ENCODE assay signal across 8 cellular contexts in genomic region chr12:107760817-107761501, GRCh38. TPM values are rescaled to one million over a fixed set of nuclear protein-coding genes. Genes with fewer than 3 reads are reported as not detected.
DNase-seq lines count a peak whose midpoint lies in the region; ATAC-seq lines count a peak whose summit lies in the region.

A gene with protein sequence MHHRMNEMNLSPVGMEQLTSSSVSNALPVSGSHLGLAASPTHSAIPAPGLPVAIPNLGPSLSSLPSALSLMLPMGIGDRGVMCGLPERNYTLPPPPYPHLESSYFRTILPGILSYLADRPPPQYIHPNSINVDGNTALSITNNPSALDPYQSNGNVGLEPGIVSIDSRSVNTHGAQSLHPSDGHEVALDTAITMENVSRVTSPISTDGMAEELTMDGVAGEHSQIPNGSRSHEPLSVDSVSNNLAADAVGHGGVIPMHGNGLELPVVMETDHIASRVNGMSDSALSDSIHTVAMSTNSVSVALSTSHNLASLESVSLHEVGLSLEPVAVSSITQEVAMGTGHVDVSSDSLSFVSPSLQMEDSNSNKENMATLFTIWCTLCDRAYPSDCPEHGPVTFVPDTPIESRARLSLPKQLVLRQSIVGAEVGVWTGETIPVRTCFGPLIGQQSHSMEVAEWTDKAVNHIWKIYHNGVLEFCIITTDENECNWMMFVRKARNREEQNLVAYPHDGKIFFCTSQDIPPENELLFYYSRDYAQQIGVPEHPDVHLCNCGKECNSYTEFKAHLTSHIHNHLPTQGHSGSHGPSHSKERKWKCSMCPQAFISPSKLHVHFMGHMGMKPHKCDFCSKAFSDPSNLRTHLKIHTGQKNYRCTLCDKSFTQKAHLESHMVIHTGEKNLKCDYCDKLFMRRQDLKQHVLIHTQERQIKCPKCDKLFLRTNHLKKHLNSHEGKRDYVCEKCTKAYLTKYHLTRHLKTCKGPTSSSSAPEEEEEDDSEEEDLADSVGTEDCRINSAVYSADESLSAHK (minus strand): TSS chr12:107761137. CDS start chr12:107760515, 622 bp downstream.

- peak within 1 kb of the TSS; percentile 89 for H3K27ac ChIP-seq in GM23248
- H3K27ac ChIP-seq in naive thymus-derived CD4-positive, alpha-beta T cell (ENCODE audit: low read depth, low read length): peak within 1 kb of the TSS; percentile 78

- peak; percentile 99 for ATAC-seq in naive thymus-derived CD4-positive, alpha-beta T cell
- ATAC-seq in stimulated activated naive B cell treated with anti-CD40 and anti-IgM and Interleukin-4, amounts not matched to agents 10 μg/mL and 1 μg/mL and 100 μg/mL, for 72 hours (replicated peaks): peak; percentile 95 to 96

- H3K4me1 ChIP-seq in GM23248 (ENCODE audit: insufficient read depth): peaks cover 11% of the 10 kb centered on the region
- H3K4me1 ChIP-seq in naive thymus-derived CD4-positive, alpha-beta T cell (ENCODE audit: control insufficient read depth in 2 of 2, insufficient read depth in 2 of 2, low read length in 2 of 2): peaks cover 21% of the 10 kb centered on the region in 2 donors

- H2AFZ ChIP-seq in GM23248: peak within 1 kb of the TSS; percentile 96

- peak within 1 kb of the TSS; percentile 92 for H3K4me3 Mint-ChIP-seq in activated T-helper 1 cell treated with anti-CD3 and anti-CD28 coated beads, Interleukin-12 subunit alpha, Interleukin-12 subunit beta, Interleukin-2, Interleukin-4 antibody, amounts not matched to agents 30 ng/mL and 10 ng/mL and 1 ng/mL, durations not matched to agents 14 hours and 24 hours and 36 hours
- peak within 1 kb of the TSS; percentile 85 to 94 (median 91) for H3K4me3 Mint-ChIP-seq in naive thymus-derived CD4-positive, alpha-beta T cell
- peak within 1 kb of the TSS; percentile 93 to 94 for H3K4me3 Mint-ChIP-seq in stimulated activated naive B cell treated with anti-CD40 and anti-IgM and Interleukin-4, amounts not matched to agents 10 μg/mL and 1 μg/mL and 100 μg/mL, for 72 hours

- in situ Hi-C loops in GM23248 (cut with MboI): no loop called here

- DNase-seq in Daoy (ENCODE audit: low read depth) (peak; percentile 99), GM23248 (peak; percentile 99), Kasumi-1 (lab: John Stamatoyannopoulos, UW) (peak; percentile 77 to 82), RKO (ENCODE audit: low spot score) (peak; percentile 94), fibroblast of gingiva (ENCODE audit: low read depth) (peak; percentile 95)
- peak; percentile 91 for DNase-seq in activated T-helper 1 cell treated with anti-CD3 and anti-CD28 coated beads, Interleukin-12 subunit alpha, Interleukin-12 subunit beta, Interleukin-2, Interleukin-4 antibody, amounts not matched to agents 30 ng/mL and 10 ng/mL and 1 ng/mL, durations not matched to agents 14 hours and 24 hours and 36 hours (ENCODE audit: low spot score)
- DNase-seq in naive thymus-derived CD4-positive, alpha-beta T cell: peak; percentile 85 to 96 (median 93)
- DNase-seq in stimulated activated naive B cell treated with anti-CD40 and anti-IgM and Interleukin-4, amounts not matched to agents 10 μg/mL and 1 μg/mL and 100 μg/mL, for 72 hours: peak; percentile 91

- CTCF ChIA-PET in naive thymus-derived CD4-positive, alpha-beta T cell (lab: Charles Lee): no interaction called here

- POLR2A ChIA-PET in naive thymus-derived CD4-positive, alpha-beta T cell (lab: Charles Lee): interaction anchor here (0.7 to 1.8 kb wide), 4 partner anchors 11 to 1456 kb away, joined by 3 to 7 read pairs (median 3); partner anchors contain the start of gene PWP1

- H3K9ac ChIP-seq in GM23248: peak within 1 kb of the TSS; percentile 94

- no peaks in the 10 kb centered on the region for H3K9me3 ChIP-seq in GM23248 (ENCODE audit: low read depth)
- no peaks in the 10 kb centered on the region for H3K9me3 ChIP-seq in naive thymus-derived CD4-positive, alpha-beta T cell (ENCODE audit: control insufficient read depth in 2 of 3, low read length in 3 of 3)

- peaks cover 40% of the 10 kb centered on the region for H3K4me1 Mint-ChIP-seq in activated T-helper 1 cell treated with anti-CD3 and anti-CD28 coated beads, Interleukin-12 subunit alpha, Interleukin-12 subunit beta, Interleukin-2, Interleukin-4 antibody, amounts not matched to agents 30 ng/mL and 10 ng/mL and 1 ng/mL, durations not matched to agents 14 hours and 24 hours and 36 hours (ENCODE audit: low read depth)
- H3K4me1 Mint-ChIP-seq in naive thymus-derived CD4-positive, alpha-beta T cell: peaks cover 19 to 52% (median 35%) of the 10 kb centered on the region in 7 donors
- peaks cover 15 to 16% of the 10 kb centered on the region in 2 donors for H3K4me1 Mint-ChIP-seq in stimulated activated naive B cell treated with anti-CD40 and anti-IgM and Interleukin-4, amounts not matched to agents 10 μg/mL and 1 μg/mL and 100 μg/mL, for 72 hours

- H3K9me2 ChIP-seq in GM23248 (ENCODE audit: insufficient read depth): no peaks in the 10 kb centered on the region

- H3K27me3 Mint-ChIP-seq in activated T-helper 1 cell treated with anti-CD3 and anti-CD28 coated beads, Interleukin-12 subunit alpha, Interleukin-12 subunit beta, Interleukin-2, Interleukin-4 antibody, amounts not matched to agents 30 ng/mL and 10 ng/mL and 1 ng/mL, durations not matched to agents 14 hours and 24 hours and 36 hours (ENCODE audit: insufficient read depth): peaks cover 3% of the 10 kb centered on the region
- peaks cover 0 to 5% (median 0%) of the 10 kb centered on the region in 5 donors for H3K27me3 Mint-ChIP-seq in naive thymus-derived CD4-positive, alpha-beta T cell
- H3K27me3 Mint-ChIP-seq in stimulated activated naive B cell treated with anti-CD40 and anti-IgM and Interleukin-4, amounts not matched to agents 10 μg/mL and 1 μg/mL and 100 μg/mL, for 72 hours: no peaks in the 10 kb centered on the region

- H3K27me3 ChIP-seq in GM23248 (replicated peaks; ENCODE audit: insufficient read depth): no peaks in the 10 kb centered on the region
- H3K27me3 ChIP-seq in naive thymus-derived CD4-positive, alpha-beta T cell (ENCODE audit: control insufficient read depth in 2 of 2, insufficient read depth in 2 of 2, low read length in 2 of 2): no peaks in the 10 kb centered on the region

- peak within 1 kb of the TSS; percentile 89 for H3K27ac Mint-ChIP-seq in activated T-helper 1 cell treated with anti-CD3 and anti-CD28 coated beads, Interleukin-12 subunit alpha, Interleukin-12 subunit beta, Interleukin-2, Interleukin-4 antibody, amounts not matched to agents 30 ng/mL and 10 ng/mL and 1 ng/mL, durations not matched to agents 14 hours and 24 hours and 36 hours
- peak within 1 kb of the TSS; percentile 85 to 96 (median 91) for H3K27ac Mint-ChIP-seq in naive thymus-derived CD4-positive, alpha-beta T cell
- peak within 1 kb of the TSS; percentile 91 for H3K27ac Mint-ChIP-seq in stimulated activated naive B cell treated with anti-CD40 and anti-IgM and Interleukin-4, amounts not matched to agents 10 μg/mL and 1 μg/mL and 100 μg/mL, for 72 hours

- H3K36me3 Mint-ChIP-seq in activated T-helper 1 cell treated with anti-CD3 and anti-CD28 coated beads, Interleukin-12 subunit alpha, Interleukin-12 subunit beta, Interleukin-2, Interleukin-4 antibody, amounts not matched to agents 30 ng/mL and 10 ng/mL and 1 ng/mL, durations not matched to agents 14 hours and 24 hours and 36 hours (ENCODE audit: low read depth): peaks cover 7% of the 10 kb centered on the region
- H3K36me3 Mint-ChIP-seq in naive thymus-derived CD4-positive, alpha-beta T cell: peaks cover 0 to 13% (median 6%) of the 10 kb centered on the region in 5 donors
- H3K36me3 Mint-ChIP-seq in stimulated activated naive B cell treated with anti-CD40 and anti-IgM and Interleukin-4, amounts not matched to agents 10 μg/mL and 1 μg/mL and 100 μg/mL, for 72 hours: peaks cover 2 to 7% of the 10 kb centered on the region in 2 donors

- H4K20me1 ChIP-seq in GM23248 (ENCODE audit: insufficient read depth): no peaks in the 10 kb centered on the region

- H3K4me2 ChIP-seq in GM23248 (ENCODE audit: unreplicated experiment): peak within 1 kb of the TSS; percentile 100

- intact Hi-C loops in activated T-helper 1 cell treated with anti-CD3 and anti-CD28 coated beads, Interleukin-12 subunit alpha, Interleukin-12 subunit beta, Interleukin-2, Interleukin-4 antibody, amounts not matched to agents 30 ng/mL and 10 ng/mL and 1 ng/mL, durations not matched to agents 14 hours and 24 hours and 36 hours (cut with micrococcal nuclease): loop anchor here (1.0 to 5.0 kb wide), 8 partner anchors 76 to 1459 kb away; partner anchors contain the start of genes ALKBH2, CRY1, FICD and ISCU
- intact Hi-C loops in naive thymus-derived CD4-positive, alpha-beta T cell (cut with micrococcal nuclease): loop anchor here (1.0 to 10.0 kb wide), 27 partner anchors 76 to 1812 kb away; partner anchors contain the start of genes CRY1 (in 2 of the 2), PWP1 (in 2 of the 2), RIC8B (in 2 of the 2) and TCP11L2 (in 2 of the 2)

- H3K4me3 ChIP-seq in GM23248: peak within 1 kb of the TSS; percentile 97
- H3K4me3 ChIP-seq in naive thymus-derived CD4-positive, alpha-beta T cell (ENCODE audit: low read length): peak within 1 kb of the TSS; percentile 83

- no peaks in the 10 kb centered on the region for H3K9me3 Mint-ChIP-seq in activated T-helper 1 cell treated with anti-CD3 and anti-CD28 coated beads, Interleukin-12 subunit alpha, Interleukin-12 subunit beta, Interleukin-2, Interleukin-4 antibody, amounts not matched to agents 30 ng/mL and 10 ng/mL and 1 ng/mL, durations not matched to agents 14 hours and 24 hours and 36 hours
- peaks cover 0 to 4% (median 0%) of the 10 kb centered on the region in 11 donors for H3K9me3 Mint-ChIP-seq in naive thymus-derived CD4-positive, alpha-beta T cell
- peaks cover 0 to 1% of the 10 kb centered on the region in 2 donors for H3K9me3 Mint-ChIP-seq in stimulated activated naive B cell treated with anti-CD40 and anti-IgM and Interleukin-4, amounts not matched to agents 10 μg/mL and 1 μg/mL and 100 μg/mL, for 72 hours

- H3K36me3 ChIP-seq in GM23248 (ENCODE audit: low read depth): peaks cover 11% of the 10 kb centered on the region; the same call in 1 of the 2 replicates
- peaks cover 0 to 11% (median 5%) of the 10 kb centered on the region in 3 experiments for H3K36me3 ChIP-seq in naive thymus-derived CD4-positive, alpha-beta T cell (ENCODE audit: control insufficient read depth in 2 of 3, insufficient read depth in 3 of 3, low read length in 3 of 3)

- WGBS in GM23248 (ENCODE audit: low coverage in 1 of 2, low lambda C conversion rate in 2 of 2, missing lambda C conversion rate in 2 of 2), 2 experiments: 0 to 1% methylated on average over 23 to 52 of the region's 83 CpGs

- H3K79me2 ChIP-seq in GM23248 (ENCODE audit: insufficient read depth): peaks cover 47% of the 10 kb centered on the region

- H3F3A ChIP-seq in GM23248 (ENCODE audit: insufficient read depth): peaks cover 13% of the 10 kb centered on the region

RNA-seq across cellular contexts. Expression of the gene that starts here (rescaled TPM):
- total RNA-seq in Daoy (2014; rRNA removed; shearing (Covaris generic)): 39.9 and 43.2 TPM in 2 replicates
- 18.3 and 23.3 TPM in 2 replicates for total RNA-seq in GM23248 (2014; rRNA removed; shearing (Covaris generic))
- 11.7 and 13.2 TPM in 2 replicates for polyA plus RNA-seq in GM23248 (2016; fragmentation: Nextera tagmentation; extraction: Ambion mirVana)
- total RNA-seq in activated T-helper 1 cell treated with anti-CD3 and anti-CD28 coated beads, Interleukin-12 subunit alpha, Interleukin-12 subunit beta, Interleukin-2, Interleukin-4 antibody, amounts not matched to agents 30 ng/mL and 10 ng/mL and 1 ng/mL, durations not matched to agents 14 hours and 24 hours and 36 hours: 28.1 and 30.2 TPM in 2 replicates
- 10 to 100 TPM; 32.4 to 41.3 (median 36.4) TPM for total RNA-seq in naive thymus-derived CD4-positive, alpha-beta T cell
- polyA plus RNA-seq in naive thymus-derived CD4-positive, alpha-beta T cell: 10 to 100 TPM; 16.5 to 28.5 TPM

Comparison
In these comparisons a context has a peak if more than half of its experiments do, and no peak if none do; other contexts are left out.
1. Peak in every context shown above with its lines: DNase-seq, ATAC-seq, H3K4me3 ChIP-seq and H3K27ac ChIP-seq.